ENCODE assay signal across 3 cellular contexts in genomic region chr19:15018836-15019235, GRCh38. TPM values are rescaled to one million over a fixed set of nuclear protein-coding genes. Genes with fewer than 3 reads are reported as not detected.
"Had no signal": no experiment of that assay in that cellular context is flagged by ENCODE, and none has a peak within 500 bp of the region (broad histone marks: within the 10 kb centered on the region; RNA-seq: fewer than 3 reads in every experiment).

No MANE protein-coding gene starts in this region.

RNA-seq across cellular contexts. Expression of gene CASP14, which starts 30.4 kb away (rescaled TPM):
- polyA plus RNA-seq: GM23248, GM23338, H1 had no signal

RNA-seq across cellular contexts. Expression of gene SLC1A6, which starts 39.2 kb away (rescaled TPM):
- polyA plus RNA-seq: GM23248 had no signal
